ENCODE assay signal across 1 cellular context in the genomic region with DNA sequence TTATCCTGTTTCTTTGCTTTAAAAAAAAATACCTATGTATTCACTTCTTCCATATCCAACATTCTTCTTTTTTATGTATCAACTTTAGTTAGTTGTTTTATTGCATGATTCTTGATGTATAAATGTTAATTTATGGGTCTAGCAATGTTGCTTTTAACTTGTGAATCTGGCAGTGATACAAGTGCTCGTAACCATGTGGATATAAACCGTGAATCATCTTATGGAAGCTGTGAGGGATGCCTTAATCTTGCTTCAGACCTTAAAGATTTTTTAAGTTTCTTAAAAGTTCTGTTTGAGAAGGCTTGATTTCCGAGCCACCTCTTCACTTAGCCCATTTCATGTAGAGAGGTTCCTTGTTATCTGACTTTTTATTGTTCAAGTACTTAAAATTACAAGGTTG.
TF ChIP-seq lines count a peak whose summit lies in the region.

No MANE protein-coding gene starts in this region.

TF ChIP-seq in HEK293, 187 proteins besides CTCF, POLR2A, EP300 and RAD21 (continued from another document):
- TF ChIP-seq, protein P1, sequence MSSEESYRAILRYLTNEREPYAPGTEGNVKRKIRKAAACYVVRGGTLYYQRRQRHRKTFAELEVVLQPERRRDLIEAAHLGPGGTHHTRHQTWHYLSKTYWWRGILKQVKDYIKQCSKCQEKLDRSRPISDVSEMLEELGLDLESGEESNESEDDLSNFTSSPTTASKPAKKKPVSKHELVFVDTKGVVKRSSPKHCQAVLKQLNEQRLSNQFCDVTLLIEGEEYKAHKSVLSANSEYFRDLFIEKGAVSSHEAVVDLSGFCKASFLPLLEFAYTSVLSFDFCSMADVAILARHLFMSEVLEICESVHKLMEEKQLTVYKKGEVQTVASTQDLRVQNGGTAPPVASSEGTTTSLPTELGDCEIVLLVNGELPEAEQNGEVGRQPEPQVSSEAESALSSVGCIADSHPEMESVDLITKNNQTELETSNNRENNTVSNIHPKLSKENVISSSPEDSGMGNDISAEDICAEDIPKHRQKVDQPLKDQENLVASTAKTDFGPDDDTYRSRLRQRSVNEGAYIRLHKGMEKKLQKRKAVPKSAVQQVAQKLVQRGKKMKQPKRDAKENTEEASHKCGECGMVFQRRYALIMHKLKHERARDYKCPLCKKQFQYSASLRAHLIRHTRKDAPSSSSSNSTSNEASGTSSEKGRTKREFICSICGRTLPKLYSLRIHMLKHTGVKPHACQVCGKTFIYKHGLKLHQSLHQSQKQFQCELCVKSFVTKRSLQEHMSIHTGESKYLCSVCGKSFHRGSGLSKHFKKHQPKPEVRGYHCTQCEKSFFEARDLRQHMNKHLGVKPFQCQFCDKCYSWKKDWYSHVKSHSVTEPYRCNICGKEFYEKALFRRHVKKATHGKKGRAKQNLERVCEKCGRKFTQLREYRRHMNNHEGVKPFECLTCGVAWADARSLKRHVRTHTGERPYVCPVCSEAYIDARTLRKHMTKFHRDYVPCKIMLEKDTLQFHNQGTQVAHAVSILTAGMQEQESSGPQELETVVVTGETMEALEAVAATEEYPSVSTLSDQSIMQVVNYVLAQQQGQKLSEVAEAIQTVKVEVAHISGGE (tag by site-specific recombination; conservative IDR thresholded peaks at IDR 0.05; ENCODE audit: low read depth): no peak
- TF ChIP-seq ZNF560 (tag by site-specific recombination; IDR thresholded peaks at IDR 0.05; ENCODE audit: borderline replicate concordance) (no peak), ZNF335 (tag by site-specific recombination; conservative IDR thresholded peaks at IDR 0.05) (0 out of 2 replicates have a peak, but pooled peaks have one; percentile 15), GLI2 (tag by site-specific recombination; IDR thresholded peaks at IDR 0.05; ENCODE audit: borderline replicate concordance, low read depth) (no peak), ZNF777 (tag by site-specific recombination; IDR thresholded peaks at IDR 0.05; ENCODE audit: borderline replicate concordance) (no peak)
- TF ChIP-seq, protein P2, sequence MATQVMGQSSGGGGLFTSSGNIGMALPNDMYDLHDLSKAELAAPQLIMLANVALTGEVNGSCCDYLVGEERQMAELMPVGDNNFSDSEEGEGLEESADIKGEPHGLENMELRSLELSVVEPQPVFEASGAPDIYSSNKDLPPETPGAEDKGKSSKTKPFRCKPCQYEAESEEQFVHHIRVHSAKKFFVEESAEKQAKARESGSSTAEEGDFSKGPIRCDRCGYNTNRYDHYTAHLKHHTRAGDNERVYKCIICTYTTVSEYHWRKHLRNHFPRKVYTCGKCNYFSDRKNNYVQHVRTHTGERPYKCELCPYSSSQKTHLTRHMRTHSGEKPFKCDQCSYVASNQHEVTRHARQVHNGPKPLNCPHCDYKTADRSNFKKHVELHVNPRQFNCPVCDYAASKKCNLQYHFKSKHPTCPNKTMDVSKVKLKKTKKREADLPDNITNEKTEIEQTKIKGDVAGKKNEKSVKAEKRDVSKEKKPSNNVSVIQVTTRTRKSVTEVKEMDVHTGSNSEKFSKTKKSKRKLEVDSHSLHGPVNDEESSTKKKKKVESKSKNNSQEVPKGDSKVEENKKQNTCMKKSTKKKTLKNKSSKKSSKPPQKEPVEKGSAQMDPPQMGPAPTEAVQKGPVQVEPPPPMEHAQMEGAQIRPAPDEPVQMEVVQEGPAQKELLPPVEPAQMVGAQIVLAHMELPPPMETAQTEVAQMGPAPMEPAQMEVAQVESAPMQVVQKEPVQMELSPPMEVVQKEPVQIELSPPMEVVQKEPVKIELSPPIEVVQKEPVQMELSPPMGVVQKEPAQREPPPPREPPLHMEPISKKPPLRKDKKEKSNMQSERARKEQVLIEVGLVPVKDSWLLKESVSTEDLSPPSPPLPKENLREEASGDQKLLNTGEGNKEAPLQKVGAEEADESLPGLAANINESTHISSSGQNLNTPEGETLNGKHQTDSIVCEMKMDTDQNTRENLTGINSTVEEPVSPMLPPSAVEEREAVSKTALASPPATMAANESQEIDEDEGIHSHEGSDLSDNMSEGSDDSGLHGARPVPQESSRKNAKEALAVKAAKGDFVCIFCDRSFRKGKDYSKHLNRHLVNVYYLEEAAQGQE (tag by site-specific recombination; IDR thresholded peaks at IDR 0.05): no peak
